Comparison of ENCODE assay signal across 21 cellular contexts in the genomic region with DNA sequence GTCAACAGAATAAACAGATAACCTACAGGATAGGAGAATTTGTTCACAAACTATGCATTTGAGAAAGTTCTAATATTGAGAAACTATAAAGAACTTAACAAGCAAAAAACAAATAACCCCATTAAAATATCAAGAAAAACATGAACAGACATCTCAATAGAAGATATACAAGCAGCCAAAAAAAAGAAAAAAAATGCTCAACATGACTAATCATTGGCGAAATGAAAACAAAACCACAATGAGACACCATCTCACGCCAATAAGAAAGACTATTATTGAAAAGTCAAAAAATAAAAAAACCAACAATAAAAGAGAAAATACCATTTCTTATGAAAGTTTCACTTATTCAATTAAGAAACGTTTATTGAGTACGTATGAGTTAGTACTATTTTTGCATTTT.
"Had no signal": no experiment of that assay in that cellular context is flagged by ENCODE, and none has a peak within 500 bp of the region (broad histone marks: within the 10 kb centered on the region; RNA-seq: fewer than 3 reads in every experiment).

No MANE protein-coding gene starts in this region.

- H3K4me1 Mint-ChIP-seq: memory B cell; natural killer cell; stimulated activated naive B cell treated with anti-CD40 and anti-IgM and Interleukin-4, amounts not matched to agents 10 μg/mL and 1 μg/mL and 100 μg/mL, for 72 hours had no signal

- H3K36me3 Mint-ChIP-seq: memory B cell; stimulated activated naive B cell treated with anti-CD40 and anti-IgM and Interleukin-4, amounts not matched to agents 10 μg/mL and 1 μg/mL and 100 μg/mL, for 72 hours had no signal

- H3K36me3 ChIP-seq: gastrocnemius medialis, heart left ventricle, pancreas, right lobe of liver, thoracic aorta, tibial nerve, upper lobe of left lung had no signal

- H3K27ac ChIP-seq: dorsolateral prefrontal cortex, gastrocnemius medialis, heart left ventricle, hepatocyte, pancreas, right lobe of liver, thoracic aorta, tibial nerve, upper lobe of left lung had no signal

- H3K9me3 ChIP-seq: gastrocnemius medialis, pancreas, right lobe of liver, thoracic aorta, upper lobe of left lung had no signal

- DNase-seq: dorsolateral prefrontal cortex; effector CD4-positive, alpha-beta T cell; gastrocnemius medialis; heart left ventricle; kidney; natural killer cell; occipital lobe; pancreas; right lobe of liver; small intestine; stimulated activated CD4-positive, alpha-beta T cell treated with anti-CD3 and anti-CD28 coated beads, Interleukin-15, amount 100 ng/mL, for 24 hours; stimulated activated CD4-positive, alpha-beta T cell treated with anti-CD3 and anti-CD28 coated beads, Interleukin-2, amount 100 ng/mL, for 48 hours; stimulated activated naive B cell treated with anti-CD40 and anti-IgM and Interleukin-4, amounts not matched to agents 10 μg/mL and 1 μg/mL and 100 μg/mL, for 72 hours; upper lobe of left lung had no signal

- H3K27me3 ChIP-seq: dorsolateral prefrontal cortex, gastrocnemius medialis, heart left ventricle, hepatocyte, right lobe of liver, tibial nerve, upper lobe of left lung had no signal

- H3K4me1 ChIP-seq: gastrocnemius medialis, heart left ventricle, pancreas, right lobe of liver, tibial nerve, upper lobe of left lung had no signal

- H3K27ac Mint-ChIP-seq: memory B cell; natural killer cell; stimulated activated naive B cell treated with anti-CD40 and anti-IgM and Interleukin-4, amounts not matched to agents 10 μg/mL and 1 μg/mL and 100 μg/mL, for 72 hours; stimulated activated naive CD8-positive, alpha-beta T cell treated with anti-CD3 and anti-CD28 coated beads, Interleukin-15, Interleukin-2, amounts not matched to agents 100 ng/mL and 50 ng/mL, for 24 hours had no signal

- H3K4me3 ChIP-seq: dorsolateral prefrontal cortex, gastrocnemius medialis, heart left ventricle, hepatocyte, lung, pancreas, right lobe of liver, thoracic aorta, tibial nerve, upper lobe of left lung had no signal

- FAIRE-seq: pancreas, small intestine, urothelium cell line had no signal

- H3K4me3 Mint-ChIP-seq: memory B cell; natural killer cell; stimulated activated naive B cell treated with anti-CD40 and anti-IgM and Interleukin-4, amounts not matched to agents 10 μg/mL and 1 μg/mL and 100 μg/mL, for 72 hours; stimulated activated naive CD8-positive, alpha-beta T cell treated with anti-CD3 and anti-CD28 coated beads, Interleukin-15, Interleukin-2, amounts not matched to agents 100 ng/mL and 50 ng/mL, for 24 hours had no signal

- H3K27me3 Mint-ChIP-seq: memory B cell; stimulated activated naive B cell treated with anti-CD40 and anti-IgM and Interleukin-4, amounts not matched to agents 10 μg/mL and 1 μg/mL and 100 μg/mL, for 72 hours; stimulated activated naive CD8-positive, alpha-beta T cell treated with anti-CD3 and anti-CD28 coated beads, Interleukin-15, Interleukin-2, amounts not matched to agents 100 ng/mL and 50 ng/mL, for 24 hours had no signal
